ENCODE assay signal across 1 cellular context in genomic region chrX:10633722-10634121, GRCh38.
TF ChIP-seq lines count a peak whose summit lies in the region.

No MANE protein-coding gene starts in this region.

TF ChIP-seq in H1, 55 proteins besides CTCF, POLR2A, EP300 and RAD21 (continued from another document):
- TF ChIP-seq ATF2 (IDR thresholded peaks at IDR 0.05; ENCODE audit: low read length): no peak
- no peak for TF ChIP-seq E2F6 (IDR thresholded peaks at IDR 0.05)
